25 cellular contexts compared by ENCODE assay signal in the genomic region with DNA sequence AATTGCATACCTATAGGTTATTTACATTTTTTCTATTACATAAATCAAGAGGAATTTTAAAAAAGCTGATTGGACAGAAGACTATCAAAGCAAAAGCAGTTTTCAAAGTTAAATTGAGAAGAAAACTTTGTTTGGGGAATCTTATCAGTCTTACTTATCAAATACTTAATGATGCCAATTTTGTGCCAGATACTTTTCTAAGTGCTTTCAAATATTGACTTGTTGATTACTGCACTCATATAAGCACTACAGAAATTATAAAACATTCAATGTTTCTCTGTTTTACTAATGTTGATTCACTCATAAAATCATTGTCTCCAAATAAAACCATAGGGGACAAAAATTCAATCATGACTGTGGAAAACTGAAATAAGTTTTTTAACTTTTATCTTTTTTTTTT.
"Had no signal": no experiment of that assay in that cellular context is flagged by ENCODE, and none has a peak within 500 bp of the region (broad histone marks: within the 10 kb centered on the region; RNA-seq: fewer than 3 reads in every experiment).

No MANE protein-coding gene starts in this region.

- H3K9ac ChIP-seq: parathyroid adenoma had no signal

- H3K9me3 ChIP-seq: colonic mucosa, esophagus squamous epithelium, gastrocnemius medialis, heart left ventricle, left lung, mucosa of descending colon, neutrophil, sigmoid colon, spleen, thoracic aorta, transverse colon, upper lobe of right lung, uterus had no signal

- H3K27ac ChIP-seq: colonic mucosa, esophagus squamous epithelium, gastrocnemius medialis, heart left ventricle, hepatocyte, left lung, neutrophil, parathyroid adenoma, sigmoid colon, spleen, thoracic aorta, transverse colon, upper lobe of right lung, uterus had no signal

- H3K4me1 ChIP-seq: colonic mucosa, esophagus squamous epithelium, gastrocnemius medialis, left lung, parathyroid adenoma, sigmoid colon, spleen, transverse colon, upper lobe of right lung, uterus had no signal

- H3K36me3 ChIP-seq: colonic mucosa, esophagus squamous epithelium, gastrocnemius medialis, heart left ventricle, left lung, neutrophil, sigmoid colon, spleen, thoracic aorta, transverse colon, upper lobe of right lung, uterus had no signal

- H3K4me3 ChIP-seq: colonic mucosa, esophagus squamous epithelium, gastrocnemius medialis, heart left ventricle, hepatocyte, left lung, mucosa of descending colon, sigmoid colon, spleen, thoracic aorta, transverse colon, upper lobe of right lung, uterus had no signal

- ATAC-seq: gastrocnemius medialis; heart left ventricle; left cardiac atrium; left lung; mucosa of descending colon; natural killer cell treated with Interleukin-12 subunit alpha and Interleukin-12 subunit beta and Interleukin-15 and Interleukin-18, amount 100 ng/mL, for 72 hours; right cardiac atrium; upper lobe of right lung had no signal

- H3K27me3 ChIP-seq: colonic mucosa, esophagus squamous epithelium, gastrocnemius medialis, heart left ventricle, hepatocyte, left lung, neutrophil, sigmoid colon, spleen, transverse colon, upper lobe of right lung, uterus had no signal

- H3K79me2 ChIP-seq: hepatocyte, parathyroid adenoma had no signal

- H2AFZ ChIP-seq: hepatocyte, parathyroid adenoma had no signal

- H3K4me2 ChIP-seq: hepatocyte had no signal

- DNase-seq: colonic mucosa; effector CD8-positive, alpha-beta T cell; endodermal cell; erythroblast; esophagus squamous epithelium; gastrocnemius medialis; heart left ventricle; left cardiac atrium; left lung; mesenchymal stem cell; mucosa of descending colon; naive B cell; right cardiac atrium; sigmoid colon; spleen; stimulated activated CD4-positive, alpha-beta T cell treated with anti-CD3 and anti-CD28 coated beads, Interleukin-4, amount 100 ng/mL, for 4 hours; stimulated activated naive B cell treated with anti-CD40 and anti-IgM and Interleukin-4, amounts not matched to agents 10 μg/mL and 1 μg/mL and 100 μg/mL, for 72 hours; transverse colon; upper lobe of right lung; uterus had no signal
